22 cellular contexts compared by ENCODE assay signal in genomic region chr18:51480562-51481261, GRCh38.
"Had no signal": no experiment of that assay in that cellular context is flagged by ENCODE, and none has a peak within 500 bp of the region (broad histone marks: within the 10 kb centered on the region; RNA-seq: fewer than 3 reads in every experiment).

No MANE protein-coding gene starts in this region.

- H3K27ac Mint-ChIP-seq: activated CD8-positive, alpha-beta T cell treated with anti-CD3 and anti-CD28 coated beads for 36 hours; activated naive CD8-positive, alpha-beta T cell; dendritic cell treated with granulocyte-macrophage colony-stimulating factor and Interleukin-4, amounts not matched to agents 40 ng/mL and 50 ng/mL, for 4 days; natural killer cell; WTC11 had no signal

- ATAC-seq: activated CD8-positive, alpha-beta T cell treated with anti-CD3 and anti-CD28 coated beads for 36 hours; body of pancreas; left colon; natural killer cell; SK-N-SH treated with all-trans-retinoic acid at 6 μM for 48 hours; WTC11 had no signal

- H3K36me3 Mint-ChIP-seq: activated naive CD8-positive, alpha-beta T cell; natural killer cell had no signal

- H3K4me3 ChIP-seq: body of pancreas had no signal

- H3K4me1 ChIP-seq: body of pancreas had no signal

- DNase-seq: activated CD4-positive, alpha-beta T cell treated with anti-CD3 and anti-CD28 coated beads for 4 hours; activated CD8-positive, alpha-beta T cell treated with anti-CD3 and anti-CD28 coated beads for 36 hours; activated gamma-delta T cell treated with Interleukin-2 at 50 U/mL for 16 hours; activated T-cell treated with anti-CD3 and anti-CD28 coated beads, Interleukin-2, amount 50 U/mL, for 48 hours; amygdala; body of pancreas; effector memory CD4-positive, alpha-beta T cell; foreskin fibroblast; left colon; natural killer cell; retina; stimulated activated CD4-positive, alpha-beta T cell treated with anti-CD3 and anti-CD28 coated beads, Interleukin-15, amount 100 ng/mL, for 24 hours; stimulated activated CD4-positive, alpha-beta T cell treated with anti-CD3 and anti-CD28 coated beads, Interleukin-4, amount 100 ng/mL, for 1 hour; stimulated activated naive CD4-positive, alpha-beta T cell treated with Interleukin-2 at 50 U/mL for 16 hours; substantia nigra; T-helper 1 cell; T1000; trophoblast cell had no signal

- H3K4me3 Mint-ChIP-seq: activated CD8-positive, alpha-beta T cell treated with anti-CD3 and anti-CD28 coated beads for 36 hours; activated naive CD8-positive, alpha-beta T cell; dendritic cell treated with granulocyte-macrophage colony-stimulating factor and Interleukin-4, amounts not matched to agents 40 ng/mL and 50 ng/mL, for 4 days; natural killer cell; WTC11 had no signal

- H3K27me3 ChIP-seq: body of pancreas had no signal

- H3K4me1 Mint-ChIP-seq: natural killer cell had no signal

- H3K9me3 Mint-ChIP-seq: activated CD8-positive, alpha-beta T cell treated with anti-CD3 and anti-CD28 coated beads for 36 hours; dendritic cell treated with granulocyte-macrophage colony-stimulating factor and Interleukin-4, amounts not matched to agents 40 ng/mL and 50 ng/mL, for 4 days; natural killer cell had no signal

- H3K27me3 Mint-ChIP-seq: dendritic cell treated with granulocyte-macrophage colony-stimulating factor and Interleukin-4, amounts not matched to agents 40 ng/mL and 50 ng/mL, for 4 days had no signal

- H3K9me3 ChIP-seq: body of pancreas had no signal

- H3K27ac ChIP-seq: body of pancreas had no signal
